In the genomic region with DNA sequence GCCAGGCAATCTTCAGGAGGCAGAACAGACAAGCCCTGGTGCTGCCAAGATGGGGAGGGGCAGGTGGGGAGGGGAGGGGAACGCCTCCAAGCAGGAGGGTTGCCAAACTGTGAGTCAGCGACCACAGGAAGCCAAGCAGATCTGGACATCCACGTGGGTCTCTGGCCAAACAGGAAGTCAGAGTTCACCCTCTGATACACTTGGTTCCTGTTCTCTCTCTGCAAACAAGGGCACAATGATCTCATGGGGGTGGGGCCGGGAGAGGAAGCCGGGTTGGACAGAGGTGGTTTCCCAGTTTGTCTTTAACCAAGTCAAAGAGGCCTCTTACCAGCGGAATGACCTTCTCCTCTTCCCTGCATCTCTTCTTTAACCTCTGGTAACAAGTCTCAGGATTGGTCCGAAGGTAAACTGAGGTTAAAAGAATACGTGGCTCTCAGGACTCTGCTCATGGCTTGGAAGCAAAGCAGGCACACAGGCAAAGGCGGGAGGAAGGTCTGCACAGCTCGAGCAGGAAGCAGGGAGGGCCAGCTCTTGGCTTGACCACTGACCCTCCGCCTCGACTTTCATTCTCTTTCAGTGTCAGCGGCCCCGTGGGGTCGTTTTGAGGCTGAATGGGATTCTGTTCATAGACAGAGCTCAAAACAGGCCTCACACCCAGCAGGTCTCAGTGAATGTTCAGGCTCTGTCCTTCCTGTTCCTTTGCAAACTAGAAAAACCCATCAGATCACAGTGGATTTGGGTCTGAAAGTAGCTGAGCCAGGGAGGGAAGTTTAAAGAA, we compare ENCODE assay signal across 8 cellular contexts. TPM values are rescaled to one million over a fixed set of nuclear protein-coding genes. Genes with fewer than 3 reads are reported as not detected.
DNase-seq lines count a peak whose midpoint lies in the region; ATAC-seq and TF ChIP-seq lines count a peak whose summit lies in the region.

No MANE protein-coding gene starts in this region.

- peaks cover 2% of the 10 kb centered on the region for H4K20me1 ChIP-seq in osteoblast (ENCODE audit: insufficient read depth, low read length)

- H2AFZ ChIP-seq in osteoblast (ENCODE audit: low read length), result peak overlapping the region; percentile 84

- peaks cover 46% of the 10 kb centered on the region for H3K4me1 ChIP-seq in osteoblast (ENCODE audit: insufficient read depth, low read length)
- peaks cover 30% of the 10 kb centered on the region for H3K4me1 ChIP-seq in testis

- H3K79me2 ChIP-seq in osteoblast (ENCODE audit: insufficient read depth, low read length), result peaks cover 2% of the 10 kb centered on the region

- WGBS in testis, 2 donors, result 26 to 39% methylated on average over 8 to 15 of the region's 15 CpGs

- POLR2A ChIA-PET in BJ (lab: Charles Lee), result no interaction called here

- intact Hi-C loops in testis (cut with DNase I; ENCODE audit: low total_unique reads), result no loop called here

- H3K27me3 ChIP-seq in BJ (ENCODE audit: control insufficient read depth, insufficient read depth, low read length) (no peaks in the 10 kb centered on the region), osteoblast (ENCODE audit: insufficient read depth, low read length) (no peaks in the 10 kb centered on the region), testis (no peaks in the 10 kb centered on the region)

- H3K4me2 ChIP-seq in osteoblast (ENCODE audit: insufficient read depth, low read length), result peak overlapping the region; percentile 73

- DNase-seq in BJ (ENCODE audit: low read depth), result peak; percentile 95
- peak; percentile 99 for DNase-seq in RPMI8226
- peak; percentile 88 for DNase-seq in activated effector memory CD4-positive, alpha-beta T cell treated with anti-CD3 and anti-CD28 coated beads, Interleukin-2, amount 50 U/mL, for 16 hours
- peak; percentile 98 for DNase-seq in foreskin melanocyte
- peak; percentile 97 for DNase-seq in osteoblast (ENCODE audit: insufficient read length, low spot score, missing footprints)
- peak; percentile 95 for DNase-seq in testis

- no peaks in the 10 kb centered on the region for H3K9me3 ChIP-seq in osteoblast (ENCODE audit: low read depth, low read length)
- no peaks in the 10 kb centered on the region for H3K9me3 ChIP-seq in testis

- no peak overlapping the region for H3K4me3 ChIP-seq in BJ (ENCODE audit: low read depth, low read length)
- peak overlapping the region; percentile 44 for H3K4me3 ChIP-seq in osteoblast (ENCODE audit: insufficient read depth, low read length)
- H3K4me3 ChIP-seq in testis, result no peak overlapping the region

- H3K36me3 ChIP-seq in BJ (ENCODE audit: control insufficient read depth, insufficient read depth, low read length) (peaks cover 10% of the 10 kb centered on the region), osteoblast (ENCODE audit: insufficient read depth, low read length) (peaks cover 6% of the 10 kb centered on the region), testis (ENCODE audit: low read depth, missing control alignments) (no peaks in the 10 kb centered on the region)

- CTCF ChIA-PET in BJ (lab: Yijun Ruan, JAX), result interaction anchor here (1.4 kb wide), 1 partner anchor 110 kb away, joined by 5 read pairs; no protein-coding TSS in a partner anchor

- no peak for TF ChIP-seq POLR2A in testis (IDR thresholded peaks at IDR 0.05)

- ATAC-seq in GM19328 (IDR thresholded peaks at IDR 0.05; ENCODE audit: unreplicated experiment) (peak; percentile 95), HG03469 (IDR thresholded peaks at IDR 0.05; ENCODE audit: unreplicated experiment) (peak; percentile 92)

- H3K27ac ChIP-seq in osteoblast (ENCODE audit: low read depth, low read length) (peak overlapping the region; percentile 88), testis (peak overlapping the region; percentile 78 to 89)

- TF ChIP-seq CTCF in BJ (IDR thresholded peaks at IDR 0.05; ENCODE audit: insufficient read depth, low read depth, low read length) (no peak), osteoblast (IDR thresholded peaks at IDR 0.05; ENCODE audit: extremely low read depth, low read depth, low read length) (no peak), testis (IDR thresholded peaks at IDR 0.05) (no peak)

RNA-seq across cellular contexts. Expression of a gene that starts 32.9 kb away (rescaled TPM):
- polyA plus RNA-seq in BJ (2011; rRNA removed) (38.9 and 42.7 TPM in 2 replicates), testis (ENCODE audit: insufficient read depth, low read depth, low replicate concordance) (73.4 TPM)
- polyA minus RNA-seq in BJ (2011; rRNA and poly(A)+ RNA removed), result 28.9 and 35.5 TPM in 2 replicates
- total RNA-seq in osteoblast (73.5 and 81.3 TPM in 2 replicates), testis (10 to 100 TPM; 51.7 to 66.8 TPM)

RNA-seq across cellular contexts. Expression of a gene that starts 35.4 kb away (rescaled TPM):
- polyA plus RNA-seq in BJ (2011; rRNA removed), result 60.8 and 66.9 TPM in 2 replicates
- polyA minus RNA-seq in BJ (2011; rRNA and poly(A)+ RNA removed), result 12.4 and 24.9 TPM in 2 replicates
- total RNA-seq in osteoblast, result 46.0 and 48.9 TPM in 2 replicates
- total RNA-seq in testis, result 10 to 100 TPM; 49.5 to 71.5 TPM
- polyA plus RNA-seq in testis (ENCODE audit: insufficient read depth, low read depth, low replicate concordance), result 128 TPM

RNA-seq across cellular contexts. Expression of a gene that starts 49.2 kb away (rescaled TPM):
- 2.7 and 3.2 TPM in 2 replicates for polyA plus RNA-seq in BJ (2011; rRNA removed)
- polyA minus RNA-seq in BJ (2011; rRNA and poly(A)+ RNA removed), result 2.4 and 3.3 TPM in 2 replicates
- total RNA-seq in osteoblast, result 4.0 and 4.1 TPM in 2 replicates
- 10 to 100 TPM; 24.0 to 47.5 TPM for total RNA-seq in testis
- 103 TPM for polyA plus RNA-seq in testis (ENCODE audit: insufficient read depth, low read depth, low replicate concordance)
